In the genomic region with DNA sequence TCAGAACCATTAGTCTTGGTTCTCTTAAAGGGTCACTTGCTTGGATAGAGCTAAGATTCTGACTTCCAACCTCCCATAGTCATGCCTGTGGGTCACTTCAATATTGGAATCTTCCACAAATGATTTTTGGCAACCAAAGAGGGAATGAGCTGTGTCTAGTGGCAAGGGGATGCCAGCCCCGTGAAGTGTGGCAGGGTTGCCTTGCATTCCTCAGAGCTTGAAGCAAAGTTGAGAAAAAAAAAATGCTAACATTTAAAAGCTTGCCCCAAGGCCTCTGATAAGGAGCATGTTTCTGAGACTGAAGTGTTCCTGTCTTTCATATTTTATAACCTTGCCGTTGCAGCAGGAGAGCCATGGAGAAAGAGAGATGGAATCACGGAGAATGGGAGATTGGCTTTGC, we compare ENCODE assay signal across 27 cellular contexts.
DNase-seq lines count a peak whose midpoint lies in the region; ATAC-seq, FAIRE-seq and TF ChIP-seq lines count a peak whose summit lies in the region.
"Had no signal": no experiment of that assay in that cellular context is flagged by ENCODE, and none has a peak within 500 bp of the region (broad histone marks: within the 10 kb centered on the region; RNA-seq: fewer than 3 reads in every experiment).

No MANE protein-coding gene starts in this region.

- no peaks in the 10 kb centered on the region for H3K27me3 ChIP-seq in thoracic aorta (replicated peaks; ENCODE audit: insufficient read depth)
- H3K27me3 ChIP-seq: esophagus squamous epithelium, gastrocnemius medialis, sigmoid colon, stomach, transverse colon had no signal

- peak overlapping the region; percentile 25; the same call in 1 of the 2 replicates for H3K4me3 Mint-ChIP-seq in HFFc6
- H3K4me3 Mint-ChIP-seq in mesothelial cell of epicardium = no peak overlapping the region
- H3K4me3 Mint-ChIP-seq: activated CD4-positive, alpha-beta memory T cell treated with anti-CD3 and anti-CD28 coated beads, Interleukin-2, amount 10 ng/mL, durations not matched to agents 7 days and 5 days; activated naive CD8-positive, alpha-beta T cell; CD4-positive, alpha-beta memory T cell; neural crest cell had no signal

- H3K9me3 ChIP-seq in thoracic aorta = no peaks in the 10 kb centered on the region
- H3K9me3 ChIP-seq: esophagus squamous epithelium, gastrocnemius medialis, mucosa of descending colon, sigmoid colon, stomach, transverse colon had no signal

- TF ChIP-seq CTCF in HFFc6 (IDR thresholded peaks at IDR 0.05) (no peak), mesothelial cell of epicardium (IDR thresholded peaks at IDR 0.05; ENCODE audit: unreplicated experiment) (no peak), thoracic aorta (IDR thresholded peaks at IDR 0.05) (no peak)

- H3K27me3 Mint-ChIP-seq in HFFc6 (ENCODE audit: insufficient read depth) (no peaks in the 10 kb centered on the region), mesothelial cell of epicardium (ENCODE audit: low read depth) (no peaks in the 10 kb centered on the region)
- H3K27me3 Mint-ChIP-seq: activated CD4-positive, alpha-beta memory T cell treated with anti-CD3 and anti-CD28 coated beads, Interleukin-2, amount 10 ng/mL, durations not matched to agents 7 days and 5 days had no signal

- H3K4me1 Mint-ChIP-seq in HFFc6 (ENCODE audit: low read depth) (peaks cover 30% of the 10 kb centered on the region), mesothelial cell of epicardium (peaks cover 26% of the 10 kb centered on the region)
- H3K4me1 Mint-ChIP-seq: activated CD4-positive, alpha-beta memory T cell treated with anti-CD3 and anti-CD28 coated beads, Interleukin-2, amount 10 ng/mL, durations not matched to agents 7 days and 5 days; CD4-positive, alpha-beta memory T cell; neural crest cell had no signal

- DNase-seq in HFFc6 (no peak), amniotic epithelial cell (ENCODE audit: low read depth) (peak; percentile 25), mesothelial cell of epicardium (ENCODE audit: low spot score in 2 of 2, unreplicated experiment in 2 of 2) (no peak), thoracic aorta (ENCODE audit: low spot score) (no peak), NCI-H2081 (lab: John Stamatoyannopoulos, UW) (no peak), AML-193 (lab: John Stamatoyannopoulos, UW) (no peak), GM19239 (ENCODE audit: insufficient read length, low spot score) (no peak)
- DNase-seq: activated CD4-positive, alpha-beta memory T cell treated with anti-CD3 and anti-CD28 coated beads, Interleukin-2, amount 10 ng/mL, durations not matched to agents 7 days and 5 days; CD4-positive, alpha-beta memory T cell; effector memory CD4-positive, alpha-beta T cell; esophagus squamous epithelium; gastrocnemius medialis; GOT3; hypothalamus; mucosa of descending colon; NCI-H1092 treated with DMSO at 0.1 percent for 48 hours; NCI-H2029; NCI-H2227 treated with DMSO at 0.1 percent for 48 hours; sigmoid colon; stomach; transverse colon had no signal

- FAIRE-seq in GM19239 (lab: Jason Lieb, UNC) = no peak
- FAIRE-seq: colon, HepG2 had no signal

- H3K36me3 Mint-ChIP-seq in HFFc6 (ENCODE audit: low read depth) (no peaks in the 10 kb centered on the region), mesothelial cell of epicardium (no peaks in the 10 kb centered on the region)
- H3K36me3 Mint-ChIP-seq: activated naive CD8-positive, alpha-beta T cell; CD4-positive, alpha-beta memory T cell had no signal

- peaks cover 15 to 17% of the 10 kb centered on the region in 2 donors for H3K4me1 ChIP-seq in thoracic aorta (ENCODE audit: control insufficient read depth in 1 of 2, low read depth in 2 of 2)
- H3K4me1 ChIP-seq: esophagus squamous epithelium, gastrocnemius medialis had no signal

- no peak for ATAC-seq in thoracic aorta (ENCODE audit: insufficient number of reproducible peaks, low FRiP score, low read depth)
- ATAC-seq in HG03045 (IDR thresholded peaks at IDR 0.05; ENCODE audit: unreplicated experiment) = no peak
- ATAC-seq: gastrocnemius medialis, HepG2, mucosa of descending colon had no signal

- H3K27ac Mint-ChIP-seq in HFFc6 (peak overlapping the region; percentile 77), mesothelial cell of epicardium (peak overlapping the region; percentile 92)
- H3K27ac Mint-ChIP-seq: activated CD4-positive, alpha-beta memory T cell treated with anti-CD3 and anti-CD28 coated beads, Interleukin-2, amount 10 ng/mL, durations not matched to agents 7 days and 5 days; activated naive CD8-positive, alpha-beta T cell; activated T-helper 2 cell treated with anti-CD3 and anti-CD28 coated beads, Interferon-gamma antibody, Interleukin-2, Interleukin-4, amounts not matched to agents 10 μg/mL and 5 μg/mL and 100 μg/mL, durations not matched to agents 14 hours and 24 hours and 36 hours; CD4-positive, alpha-beta memory T cell had no signal

- H3K9me3 Mint-ChIP-seq in HFFc6 (no peaks in the 10 kb centered on the region), mesothelial cell of epicardium (no peaks in the 10 kb centered on the region)
- H3K9me3 Mint-ChIP-seq: activated CD4-positive, alpha-beta memory T cell treated with anti-CD3 and anti-CD28 coated beads, Interleukin-2, amount 10 ng/mL, durations not matched to agents 7 days and 5 days; activated T-helper 2 cell treated with anti-CD3 and anti-CD28 coated beads, Interferon-gamma antibody, Interleukin-2, Interleukin-4, amounts not matched to agents 10 μg/mL and 5 μg/mL and 100 μg/mL, durations not matched to agents 14 hours and 24 hours and 36 hours had no signal

- H3K36me3 ChIP-seq in thoracic aorta = no peaks in the 10 kb centered on the region
- H3K36me3 ChIP-seq: esophagus squamous epithelium, gastrocnemius medialis, sigmoid colon, stomach, transverse colon had no signal

- H3K27ac ChIP-seq in thoracic aorta = peak overlapping the region; percentile 32 to 62
- H3K27ac ChIP-seq: esophagus squamous epithelium, gastrocnemius medialis, stomach, transverse colon had no signal

- H3K4me3 ChIP-seq in thoracic aorta = peak overlapping the region; percentile 37
- H3K4me3 ChIP-seq: esophagus squamous epithelium, gastrocnemius medialis, mucosa of descending colon, sigmoid colon, stomach, transverse colon had no signal
